ENCODE assay signal across 8 cellular contexts in the genomic region with DNA sequence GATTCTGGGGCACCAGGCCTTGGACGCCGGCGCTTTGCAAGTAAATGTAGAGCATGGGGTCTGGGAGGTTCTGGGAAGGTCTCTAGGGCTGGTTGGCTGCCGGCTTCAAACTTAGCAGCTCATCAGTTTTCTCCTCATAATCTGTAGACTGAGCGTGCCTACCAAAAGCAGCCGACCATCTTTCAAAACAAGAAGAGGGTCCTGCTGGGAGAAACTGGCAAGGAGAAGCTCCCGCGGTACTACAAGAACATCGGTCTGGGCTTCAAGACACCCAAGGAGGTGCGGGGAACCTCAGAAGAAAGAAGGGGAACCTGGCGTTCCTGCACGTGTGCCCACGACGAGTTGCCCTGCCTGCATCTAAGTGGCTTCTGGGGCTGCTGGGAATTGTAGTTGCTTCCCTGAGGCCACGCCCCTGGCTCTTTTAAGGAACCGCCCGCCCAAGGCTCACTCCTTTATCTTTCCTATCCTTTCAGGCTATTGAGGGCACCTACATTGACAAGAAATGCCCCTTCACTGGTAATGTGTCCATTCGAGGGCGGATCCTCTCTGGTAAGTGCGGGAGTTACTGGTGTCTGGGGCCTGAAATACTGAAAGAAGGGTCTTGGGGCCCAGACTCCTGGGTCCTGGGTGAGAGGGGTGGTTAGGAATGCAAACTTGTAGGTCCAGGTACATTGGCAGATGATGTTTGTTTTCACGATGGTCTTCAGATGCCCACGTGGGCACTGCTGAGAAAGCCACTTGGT. TPM values are rescaled to one million over a fixed set of nuclear protein-coding genes. Genes with fewer than 3 reads are reported as not detected.
DNase-seq lines count a peak whose midpoint lies in the region; ATAC-seq, FAIRE-seq and TF ChIP-seq lines count a peak whose summit lies in the region.

No MANE protein-coding gene starts in this region.

- DNase-seq in HK-2 (ENCODE audit: unreplicated experiment) = peak; percentile 32
- DNase-seq in SKM-1 treated with dmso at 0.1 percent for 144 hours (lab: John Stamatoyannopoulos, UW; ENCODE audit: unreplicated experiment) = peak; percentile 71
- no peak for DNase-seq in astrocyte (ENCODE audit: low read depth)
- DNase-seq in stimulated activated CD4-positive, alpha-beta T cell treated with anti-CD3 and anti-CD28 coated beads, Interleukin-12 subunit alpha, Interleukin-12 subunit beta, amount 100 ng/mL, for 4 hours = peak; percentile 70

- H3K27ac Mint-ChIP-seq in astrocyte (ENCODE audit: unreplicated experiment) = peak overlapping the region; percentile 96

- H4K20me1 ChIP-seq in BLaER1 (peaks cover 47% of the 10 kb centered on the region), astrocyte (ENCODE audit: insufficient read depth, low read length) (peaks cover 44% of the 10 kb centered on the region)

- H3K9ac ChIP-seq in BLaER1 (peak overlapping the region; percentile 99), astrocyte (ENCODE audit: low read length) (peak overlapping the region; percentile 100)

- peaks cover 20% of the 10 kb centered on the region for H3K36me3 Mint-ChIP-seq in astrocyte (ENCODE audit: low read depth, unreplicated experiment)

- H2AFZ ChIP-seq in astrocyte (ENCODE audit: low read depth, low read length) = no peak overlapping the region

- H3K4me1 ChIP-seq in BLaER1 = peaks cover 71% of the 10 kb centered on the region
- H3K4me1 ChIP-seq in astrocyte (ENCODE audit: insufficient read depth, low read length) = peaks cover 19% of the 10 kb centered on the region

- no peak for FAIRE-seq in astrocyte (lab: Jason Lieb, UNC)

- peak overlapping the region; percentile 99 for H3K4me3 Mint-ChIP-seq in astrocyte (ENCODE audit: unreplicated experiment)

- H3K27me3 ChIP-seq in BLaER1 (no peaks in the 10 kb centered on the region), astrocyte (ENCODE audit: insufficient read depth, low read length) (no peaks in the 10 kb centered on the region)

- peaks cover 25% of the 10 kb centered on the region for H3K4me1 Mint-ChIP-seq in astrocyte (ENCODE audit: low read depth, unreplicated experiment)

- H3K4me2 ChIP-seq in BLaER1 (peak overlapping the region; percentile 97), astrocyte (ENCODE audit: low read length) (peak overlapping the region; percentile 93)

- TF ChIP-seq CTCF in astrocyte (IDR thresholded peaks at IDR 0.05; ENCODE audit: insufficient read depth, low read depth, low read length) = no peak

- peaks cover 32% of the 10 kb centered on the region for H3K79me2 ChIP-seq in astrocyte (ENCODE audit: insufficient read depth, low read length)

- no peaks in the 10 kb centered on the region for H3K27me3 Mint-ChIP-seq in astrocyte (ENCODE audit: low read depth, unreplicated experiment)

- H3K27ac ChIP-seq in BLaER1 = peak overlapping the region; percentile 99
- peak overlapping the region; percentile 93 for H3K27ac ChIP-seq in astrocyte (ENCODE audit: low read depth, low read length)

- H3K4me3 ChIP-seq in BLaER1 (peak overlapping the region; percentile 83), astrocyte (ENCODE audit: insufficient read depth, low read depth, low read length) (peak overlapping the region; percentile 98), iPS-11a (ENCODE audit: low read depth, low read length) (peak overlapping the region; percentile 92)

- ATAC-seq in HG03378 (IDR thresholded peaks at IDR 0.05; ENCODE audit: unreplicated experiment) = no peak
- ATAC-seq in GM19395 (IDR thresholded peaks at IDR 0.05; ENCODE audit: unreplicated experiment) = no peak

- H3K9me3 ChIP-seq in BLaER1 (no peaks in the 10 kb centered on the region), astrocyte (ENCODE audit: insufficient read depth, low read depth, low read length) (no peaks in the 10 kb centered on the region)

- no peaks in the 10 kb centered on the region for H3K9me3 Mint-ChIP-seq in astrocyte (ENCODE audit: unreplicated experiment)

- H3K36me3 ChIP-seq in BLaER1 (peaks cover 46% of the 10 kb centered on the region), astrocyte (ENCODE audit: insufficient read depth, low read length) (peaks cover 26% of the 10 kb centered on the region)

RNA-seq across cellular contexts. Expression of a gene that starts 1.0 kb away (rescaled TPM):
- total RNA-seq in astrocyte = 1,263 and 1,399 TPM in 2 replicates

RNA-seq across cellular contexts. Expression of a gene that starts 9.8 kb away (rescaled TPM):
- total RNA-seq in astrocyte = 2,066 and 2,119 TPM in 2 replicates

RNA-seq across cellular contexts. Expression of a gene that starts 15.2 kb away (rescaled TPM):
- total RNA-seq in astrocyte = 32.2 and 40.6 TPM in 2 replicates

RNA-seq across cellular contexts. Expression of a gene that starts 23.2 kb away (rescaled TPM):
- 0.38 TPM in 1 of 2 replicates, not detected in the other for total RNA-seq in astrocyte

RNA-seq across cellular contexts. Expression of a gene that starts 30.6 kb away (rescaled TPM):
- total RNA-seq in astrocyte = 20.2 and 27.5 TPM in 2 replicates
